9 cellular contexts compared by ENCODE assay signal in the genomic region with DNA sequence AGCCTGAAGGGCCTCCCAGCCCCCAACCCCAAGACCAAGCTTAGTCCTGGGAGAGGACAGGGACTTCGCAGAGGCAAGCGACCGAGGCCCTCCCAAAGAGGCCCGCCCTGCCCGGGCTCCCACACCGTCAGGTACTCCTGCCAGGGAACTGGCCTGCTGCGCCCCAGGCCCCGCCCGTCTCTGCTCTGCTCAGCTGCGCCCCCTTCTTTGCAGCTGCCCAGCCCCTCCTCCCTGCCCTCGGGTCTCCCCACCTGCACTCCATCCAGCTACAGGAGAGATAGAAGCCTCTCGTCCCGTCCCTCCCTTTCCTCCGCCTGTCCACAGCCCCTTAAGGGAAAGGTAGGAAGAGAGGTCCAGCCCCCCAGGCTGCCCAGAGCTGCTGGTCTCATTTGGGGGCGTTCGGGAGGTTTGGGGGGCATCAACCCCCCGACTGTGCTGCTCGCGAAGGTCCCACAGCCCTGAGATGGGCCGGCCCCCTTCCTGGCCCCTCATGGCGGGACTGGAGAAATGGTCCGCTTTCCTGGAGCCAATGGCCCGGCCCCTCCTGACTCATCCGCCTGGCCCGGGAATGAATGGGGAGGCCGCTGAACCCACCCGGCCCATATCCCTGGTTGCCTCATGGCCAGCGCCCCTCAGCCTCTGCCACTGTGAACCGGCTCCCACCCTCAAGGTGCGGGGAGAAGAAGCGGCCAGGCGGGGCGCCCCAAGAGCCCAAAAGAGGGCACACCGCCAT. TPM values are rescaled to one million over a fixed set of nuclear protein-coding genes. Genes with fewer than 3 reads are reported as not detected.
A peak's percentile ranks its signal among the peaks of the same experiment; 100 is the strongest.
DNase-seq lines count a peak whose midpoint lies in the region; ATAC-seq and TF ChIP-seq lines count a peak whose summit lies in the region.
"Had no signal": no experiment of that assay in that cellular context is flagged by ENCODE, and none has a peak within 500 bp of the region (broad histone marks: within the 10 kb centered on the region; RNA-seq: fewer than 3 reads in every experiment).

No MANE protein-coding gene starts in this region.

- H3K9me3 Mint-ChIP-seq in activated CD8-positive, alpha-beta T cell treated with anti-CD3 and anti-CD28 coated beads for 36 hours = no peaks in the 10 kb centered on the region
- no peaks in the 10 kb centered on the region for H3K9me3 Mint-ChIP-seq in activated CD8-positive, alpha-beta T cell treated with anti-CD3 and anti-CD28 coated beads, Interleukin-2, amount 10 ng/mL, durations not matched to agents 7 days and 5 days (ENCODE audit: insufficient read depth)

- H3K27ac ChIP-seq in brain microvascular endothelial cell (no peak overlapping the region), thoracic aorta (no peak overlapping the region)

- H3K36me3 ChIP-seq in brain microvascular endothelial cell (replicated peaks) (no peaks in the 10 kb centered on the region), thoracic aorta (no peaks in the 10 kb centered on the region)

- no peaks in the 10 kb centered on the region for H3K36me3 Mint-ChIP-seq in activated CD8-positive, alpha-beta T cell treated with anti-CD3 and anti-CD28 coated beads for 36 hours (ENCODE audit: low read depth)
- H3K36me3 Mint-ChIP-seq in activated CD8-positive, alpha-beta T cell treated with anti-CD3 and anti-CD28 coated beads, Interleukin-2, amount 10 ng/mL, durations not matched to agents 7 days and 5 days (ENCODE audit: low read depth) = no peaks in the 10 kb centered on the region

- CTCF ChIA-PET in activated CD8-positive, alpha-beta T cell treated with anti-CD3 and anti-CD28 coated beads for 36 hours (lab: Charles Lee) = interaction anchor here (1.0 to 1.3 kb wide), 3 partner anchors 59 to 61 kb away, joined by 3 to 5 read pairs (median 3); no protein-coding TSS in a partner anchor
- CTCF ChIA-PET in activated CD8-positive, alpha-beta T cell treated with anti-CD3 and anti-CD28 coated beads, Interleukin-2, amount 10 ng/mL, durations not matched to agents 7 days and 5 days (lab: Charles Lee) = no interaction called here
- CTCF ChIA-PET in HEK293T (lab: Yijun Ruan, JAX) = no interaction called here

- H3K4me1 Mint-ChIP-seq in activated CD8-positive, alpha-beta T cell treated with anti-CD3 and anti-CD28 coated beads for 36 hours (ENCODE audit: low read depth) = peaks cover 5% of the 10 kb centered on the region
- H3K4me1 Mint-ChIP-seq in activated CD8-positive, alpha-beta T cell treated with anti-CD3 and anti-CD28 coated beads, Interleukin-2, amount 10 ng/mL, durations not matched to agents 7 days and 5 days (ENCODE audit: low read depth) = peaks cover 7% of the 10 kb centered on the region

- peak overlapping the region; percentile 15 for H3K4me3 Mint-ChIP-seq in activated CD8-positive, alpha-beta T cell treated with anti-CD3 and anti-CD28 coated beads for 36 hours
- no peak overlapping the region for H3K4me3 Mint-ChIP-seq in activated CD8-positive, alpha-beta T cell treated with anti-CD3 and anti-CD28 coated beads, Interleukin-2, amount 10 ng/mL, durations not matched to agents 7 days and 5 days

- peak overlapping the region; percentile 12 for H3K4me3 ChIP-seq in brain microvascular endothelial cell (ENCODE audit: low read depth, low read length)
- peak overlapping the region; percentile 49 for H3K4me3 ChIP-seq in thoracic aorta

- H3K4me1 ChIP-seq in thoracic aorta (ENCODE audit: control insufficient read depth in 1 of 2, low read depth in 2 of 2) = peaks cover 0 to 10% of the 10 kb centered on the region in 2 donors

- no peak for ATAC-seq in activated CD8-positive, alpha-beta T cell treated with anti-CD3 and anti-CD28 coated beads for 36 hours
- no peak for ATAC-seq in activated CD8-positive, alpha-beta T cell treated with anti-CD3 and anti-CD28 coated beads, Interleukin-2, amount 10 ng/mL, durations not matched to agents 7 days and 5 days
- ATAC-seq in thoracic aorta (ENCODE audit: insufficient number of reproducible peaks, low FRiP score, low read depth) (no peak), GM18861 (IDR thresholded peaks at IDR 0.05; ENCODE audit: unreplicated experiment) (no peak), HG03159 (IDR thresholded peaks at IDR 0.05; ENCODE audit: unreplicated experiment) (no peak)

- TF ChIP-seq CTCF in activated CD8-positive, alpha-beta T cell treated with anti-CD3 and anti-CD28 coated beads for 36 hours (IDR thresholded peaks at IDR 0.05) = peak; percentile 27
- peak; percentile 6 for TF ChIP-seq CTCF in brain microvascular endothelial cell (IDR thresholded peaks at IDR 0.05; ENCODE audit: low read depth, low read length, missing control alignments)
- TF ChIP-seq CTCF in thoracic aorta (IDR thresholded peaks at IDR 0.05) = no peak

- peaks cover 31% of the 10 kb centered on the region for H3K27me3 ChIP-seq in brain microvascular endothelial cell (replicated peaks)
- peaks cover 25% of the 10 kb centered on the region for H3K27me3 ChIP-seq in thoracic aorta (replicated peaks; ENCODE audit: insufficient read depth)

- in situ Hi-C loops in brain microvascular endothelial cell (cut with HindIII; ENCODE audit: low pct_ligation_motif_present, low sequenced_read_pairs) = no loop called here

- intact Hi-C loops in activated CD8-positive, alpha-beta T cell treated with anti-CD3 and anti-CD28 coated beads for 36 hours (cut with micrococcal nuclease) = no loop called here

- no peak for DNase-seq in activated CD8-positive, alpha-beta T cell treated with anti-CD3 and anti-CD28 coated beads for 36 hours
- DNase-seq in activated CD8-positive, alpha-beta T cell treated with anti-CD3 and anti-CD28 coated beads, Interleukin-2, amount 10 ng/mL, durations not matched to agents 7 days and 5 days = no peak
- no peak for DNase-seq in brain microvascular endothelial cell
- DNase-seq in islet precursor cell = peak; percentile 82
- DNase-seq in thoracic aorta (ENCODE audit: low spot score) = no peak
- no peak for DNase-seq in HEK293T (ENCODE audit: extremely low spot score)
- DNase-seq: SHP77 treated with DMSO at 0.1 percent for 48 hours had no signal

- no peak overlapping the region for H3K27ac Mint-ChIP-seq in activated CD8-positive, alpha-beta T cell treated with anti-CD3 and anti-CD28 coated beads for 36 hours
- H3K27ac Mint-ChIP-seq in activated CD8-positive, alpha-beta T cell treated with anti-CD3 and anti-CD28 coated beads, Interleukin-2, amount 10 ng/mL, durations not matched to agents 7 days and 5 days = no peak overlapping the region

- peaks cover 39% of the 10 kb centered on the region for H3K27me3 Mint-ChIP-seq in activated CD8-positive, alpha-beta T cell treated with anti-CD3 and anti-CD28 coated beads for 36 hours
- H3K27me3 Mint-ChIP-seq in activated CD8-positive, alpha-beta T cell treated with anti-CD3 and anti-CD28 coated beads, Interleukin-2, amount 10 ng/mL, durations not matched to agents 7 days and 5 days (ENCODE audit: low read depth) = peaks cover 46% of the 10 kb centered on the region

- no peaks in the 10 kb centered on the region for H3K9me3 ChIP-seq in thoracic aorta

- POLR2A ChIA-PET in activated CD8-positive, alpha-beta T cell treated with anti-CD3 and anti-CD28 coated beads for 36 hours (lab: Charles Lee) = interaction anchor here (1.2 to 1.3 kb wide), 2 partner anchors 12 to 22 kb away, joined by 3 to 5 read pairs; a partner anchor contains a TSS
- POLR2A ChIA-PET in activated CD8-positive, alpha-beta T cell treated with anti-CD3 and anti-CD28 coated beads, Interleukin-2, amount 10 ng/mL, durations not matched to agents 7 days and 5 days (lab: Charles Lee) = interaction anchor here (4.1 kb wide), 1 partner anchor 21 kb away, joined by 17 read pairs; a partner anchor contains a TSS
- POLR2A ChIA-PET in HEK293T (lab: Yijun Ruan, JAX) = interaction anchor here (1.4 kb wide), 1 partner anchor 21 kb away, joined by 3 read pairs; no protein-coding TSS in a partner anchor

TF ChIP-seq in HEK293T, 16 proteins besides CTCF, POLR2A, EP300 and RAD21:
- TF ChIP-seq FOXM1 (IDR thresholded peaks at IDR 0.05; ENCODE audit: borderline replicate concordance) = no peak
- TF ChIP-seq FOXA1 (IDR thresholded peaks at IDR 0.05) = no peak
- TF ChIP-seq CTBP1 (IDR thresholded peaks at IDR 0.05; ENCODE audit: borderline replicate concordance) = no peak
- no peak for TF ChIP-seq FOXK2 (IDR thresholded peaks at IDR 0.05)
- no peak for TF ChIP-seq BHLHE40 (IDR thresholded peaks at IDR 0.05; ENCODE audit: borderline replicate concordance)
- no peak for TF ChIP-seq SP1 (IDR thresholded peaks at IDR 0.05)
- no peak for TF ChIP-seq ELF4 (IDR thresholded peaks at IDR 0.05)
- TF ChIP-seq HDGF (IDR thresholded peaks at IDR 0.05; ENCODE audit: borderline replicate concordance) = no peak
- TF ChIP-seq LEF1 (IDR thresholded peaks at IDR 0.05; ENCODE audit: borderline replicate concordance) = no peak

RNA-seq across cellular contexts. Expression of a gene that starts 21.9 kb away (rescaled TPM):
- 100 to 1,000 TPM; 349 to 350 TPM for total RNA-seq in activated CD8-positive, alpha-beta T cell treated with anti-CD3 and anti-CD28 coated beads for 36 hours
- 100 to 1,000 TPM; 313 to 322 TPM for total RNA-seq in activated CD8-positive, alpha-beta T cell treated with anti-CD3 and anti-CD28 coated beads, Interleukin-2, amount 10 ng/mL, durations not matched to agents 7 days and 5 days
- 100 to 1,000 TPM; 366 to 375 TPM for total RNA-seq in thoracic aorta

RNA-seq across cellular contexts. Expression of a gene that starts 42.5 kb away (rescaled TPM):
- 10 to 100 TPM; 22.2 to 23.5 TPM for total RNA-seq in activated CD8-positive, alpha-beta T cell treated with anti-CD3 and anti-CD28 coated beads for 36 hours
- total RNA-seq in activated CD8-positive, alpha-beta T cell treated with anti-CD3 and anti-CD28 coated beads, Interleukin-2, amount 10 ng/mL, durations not matched to agents 7 days and 5 days = 10 to 100 TPM; 24.7 to 25.6 TPM
- total RNA-seq in thoracic aorta = 1 to 10 TPM; 9.1 to 9.7 TPM

RNA-seq across cellular contexts. Expression of a gene that starts 48.5 kb away (rescaled TPM):
- 10 to 100 TPM; 67.8 to 68.3 TPM for total RNA-seq in activated CD8-positive, alpha-beta T cell treated with anti-CD3 and anti-CD28 coated beads for 36 hours
- 10 to 100 TPM; 51.1 to 60.7 TPM for total RNA-seq in activated CD8-positive, alpha-beta T cell treated with anti-CD3 and anti-CD28 coated beads, Interleukin-2, amount 10 ng/mL, durations not matched to agents 7 days and 5 days
- total RNA-seq in thoracic aorta = 10 to 100 TPM; 32.4 to 79.3 TPM

RNA-seq across cellular contexts. Expression of a gene that starts 53.8 kb away (rescaled TPM):
- total RNA-seq in activated CD8-positive, alpha-beta T cell treated with anti-CD3 and anti-CD28 coated beads for 36 hours = not detected
- not detected for total RNA-seq in activated CD8-positive, alpha-beta T cell treated with anti-CD3 and anti-CD28 coated beads, Interleukin-2, amount 10 ng/mL, durations not matched to agents 7 days and 5 days
- not detected for total RNA-seq in thoracic aorta
